In the genomic region with DNA sequence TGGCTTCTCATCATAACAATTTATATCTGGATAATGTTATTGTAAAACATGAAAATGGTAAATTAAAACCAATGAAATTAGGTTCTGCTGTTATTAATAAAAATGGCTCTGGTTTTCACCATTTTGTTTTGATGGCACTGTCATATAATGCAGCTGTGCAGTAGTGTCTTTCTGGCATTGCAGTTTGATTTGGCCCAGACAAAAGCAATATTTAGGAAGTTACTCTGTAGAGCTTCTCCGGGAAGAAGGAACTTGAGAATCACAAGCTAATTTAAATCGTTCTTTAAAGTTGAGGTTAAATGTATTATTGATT, we compare ENCODE assay signal across 4 cellular contexts. TPM values are rescaled to one million over a fixed set of nuclear protein-coding genes. Genes with fewer than 3 reads are reported as not detected.
"Had no signal": no experiment of that assay in that cellular context is flagged by ENCODE, and none has a peak within 500 bp of the region (broad histone marks: within the 10 kb centered on the region; RNA-seq: fewer than 3 reads in every experiment).

No MANE protein-coding gene starts in this region.

- DNase-seq: GDM1, GF-D8 had no signal

- H3K4me3 ChIP-seq: GM12878 had no signal

- ATAC-seq: GM12878 had no signal

RNA-seq across cellular contexts. Expression of a gene that starts 15.2 kb away (rescaled TPM):
- total RNA-seq: G401, GM12878 had no signal
